In genomic region chr2:132669854-132670103, GRCh38 we compare ENCODE assay signal across 9 cellular contexts. TPM values are rescaled to one million over a fixed set of nuclear protein-coding genes. Genes with fewer than 3 reads are reported as not detected.
DNase-seq lines count a peak whose midpoint lies in the region; ATAC-seq, FAIRE-seq and TF ChIP-seq lines count a peak whose summit lies in the region.
"Had no signal": no experiment of that assay in that cellular context is flagged by ENCODE, and none has a peak within 500 bp of the region (broad histone marks: within the 10 kb centered on the region; RNA-seq: fewer than 3 reads in every experiment).

No MANE protein-coding gene starts in this region.

- H3K27ac Mint-ChIP-seq in activated T-helper 17 cell treated with anti-CD3 and anti-CD28 coated beads, Interleukin-2, amount 50 U/mL, for 72 hours, result no peak overlapping the region
- H3K27ac Mint-ChIP-seq: activated CD8-positive, alpha-beta memory T cell treated with anti-CD3 and anti-CD28 coated beads, Interleukin-2, amount 10 ng/mL, durations not matched to agents 7 days and 5 days had no signal

- TF ChIP-seq POLR2A in H54 (IDR thresholded peaks at IDR 0.05; ENCODE audit: low read depth, low read length), result no peak

- TF ChIP-seq CTCF in heart right ventricle (IDR thresholded peaks at IDR 0.05) (no peak), psoas muscle (IDR thresholded peaks at IDR 0.05) (no peak), BE2C (IDR thresholded peaks at IDR 0.05; ENCODE audit: low read depth, low read length) (no peak)

- H3K4me3 ChIP-seq in SK-N-MC (peak overlapping the region; percentile 88), heart right ventricle (peak overlapping the region; percentile 40 to 63 (median 51)), psoas muscle (peak overlapping the region; percentile 59), BE2C (ENCODE audit: low read depth, low read length) (no peak overlapping the region)

- ATAC-seq in heart right ventricle (peak in 4 of 8 donors; percentile 30 to 70 (median 36)), psoas muscle (no peak), GM21723 (IDR thresholded peaks at IDR 0.05; ENCODE audit: unreplicated experiment) (no peak), GM21717 (IDR thresholded peaks at IDR 0.05; ENCODE audit: unreplicated experiment) (no peak)
- no peak for ATAC-seq in activated T-helper 17 cell treated with anti-CD3 and anti-CD28 coated beads, Interleukin-2, amount 50 U/mL, for 72 hours (replicated peaks)
- ATAC-seq: activated CD8-positive, alpha-beta memory T cell treated with anti-CD3 and anti-CD28 coated beads, Interleukin-2, amount 10 ng/mL, durations not matched to agents 7 days and 5 days had no signal

- FAIRE-seq in H54 (lab: Jason Lieb, UNC), result no peak

- WGBS in heart right ventricle, 2 donors, result 0 to 1% methylated on average over 24 of the region's 24 CpGs
- WGBS in psoas muscle, 3 donors, result 0 to 2% (median 0%) methylated on average over 15 to 24 of the region's 24 CpGs

- peaks cover 4% of the 10 kb centered on the region for H3K9me3 Mint-ChIP-seq in activated T-helper 17 cell treated with anti-CD3 and anti-CD28 coated beads, Interleukin-2, amount 50 U/mL, for 72 hours

- peaks cover 5% of the 10 kb centered on the region for H3K4me1 Mint-ChIP-seq in activated T-helper 17 cell treated with anti-CD3 and anti-CD28 coated beads, Interleukin-2, amount 50 U/mL, for 72 hours
- H3K4me1 Mint-ChIP-seq: activated CD8-positive, alpha-beta memory T cell treated with anti-CD3 and anti-CD28 coated beads, Interleukin-2, amount 10 ng/mL, durations not matched to agents 7 days and 5 days had no signal

- no peaks in the 10 kb centered on the region for H3K9me3 ChIP-seq in SK-N-MC (ENCODE audit: low read depth, low read length)
- H3K9me3 ChIP-seq in heart right ventricle, result no peaks in the 10 kb centered on the region
- no peaks in the 10 kb centered on the region for H3K9me3 ChIP-seq in psoas muscle
- no peaks in the 10 kb centered on the region for H3K9me3 ChIP-seq in BE2C

- peak overlapping the region; percentile 74 for H3K9ac ChIP-seq in SK-N-MC (ENCODE audit: insufficient read length)

- H3K27me3 Mint-ChIP-seq in activated T-helper 17 cell treated with anti-CD3 and anti-CD28 coated beads, Interleukin-2, amount 50 U/mL, for 72 hours, result peaks cover 32% of the 10 kb centered on the region

- H3K4me3 Mint-ChIP-seq in activated T-helper 17 cell treated with anti-CD3 and anti-CD28 coated beads, Interleukin-2, amount 50 U/mL, for 72 hours, result no peak overlapping the region
- H3K4me3 Mint-ChIP-seq: activated CD8-positive, alpha-beta memory T cell treated with anti-CD3 and anti-CD28 coated beads, Interleukin-2, amount 10 ng/mL, durations not matched to agents 7 days and 5 days had no signal

- H3K27ac ChIP-seq in SK-N-MC, result no peak overlapping the region
- H3K27ac ChIP-seq in heart right ventricle, result no peak overlapping the region
- H3K27ac ChIP-seq in psoas muscle, result no peak overlapping the region

- peak; percentile 22 for DNase-seq in H54 (ENCODE audit: insufficient read length, low spot score)
- no peak for DNase-seq in SK-N-MC (ENCODE audit: low read depth, low spot score)
- no peak for DNase-seq in heart right ventricle
- DNase-seq in psoas muscle, result no peak
- no peak for DNase-seq in BE2C
- DNase-seq: activated CD8-positive, alpha-beta memory T cell treated with anti-CD3 and anti-CD28 coated beads, Interleukin-2, amount 10 ng/mL, durations not matched to agents 7 days and 5 days had no signal

- peaks cover 9 to 37% (median 24%) of the 10 kb centered on the region in 9 donors for H3K4me1 ChIP-seq in heart right ventricle
- peaks cover 6% of the 10 kb centered on the region for H3K4me1 ChIP-seq in psoas muscle
- no peaks in the 10 kb centered on the region for H3K4me1 ChIP-seq in BE2C

- intact Hi-C loops in heart right ventricle (cut with DNase I), result loop anchor here in 1 of 10 donors (10.0 kb wide), 1 partner anchor 505 kb away; no protein-coding TSS in a partner anchor
- intact Hi-C loops in psoas muscle (cut with DNase I), result no loop called here

- H3K36me3 Mint-ChIP-seq in activated T-helper 17 cell treated with anti-CD3 and anti-CD28 coated beads, Interleukin-2, amount 50 U/mL, for 72 hours (ENCODE audit: low read depth), result peaks cover 6% of the 10 kb centered on the region

- H3K27me3 ChIP-seq in heart right ventricle (peaks cover 7 to 74% (median 62%) of the 10 kb centered on the region in 7 donors), psoas muscle (ENCODE audit: insufficient read depth in 3 of 3, low read length in 2 of 3) (peaks cover 0 to 69% (median 12%) of the 10 kb centered on the region in 3 donors), BE2C (peaks cover 31% of the 10 kb centered on the region)

- H3K36me3 ChIP-seq in SK-N-MC (ENCODE audit: insufficient read depth, low read length) (peaks cover 32% of the 10 kb centered on the region), heart right ventricle (no peaks in the 10 kb centered on the region), psoas muscle (ENCODE audit: insufficient read depth in 1 of 2, low read depth in 1 of 2) (no peaks in the 10 kb centered on the region), BE2C (no peaks in the 10 kb centered on the region)

RNA-seq across cellular contexts. Expression of gene LYPD1, which starts 0.2 kb away (rescaled TPM):
- total RNA-seq in heart right ventricle, result under 1 TPM in 8 of 10 donors, not detected in 2; 0.16 to 0.72 (median 0.39) TPM
- polyA plus RNA-seq in heart right ventricle, result under 1 TPM in 1 of 2 donors, not detected in 1; 0.64 TPM
- total RNA-seq in psoas muscle, result under 1 TPM in 1 of 4 donors, not detected in 3; 0.47 TPM
- under 1 TPM in 2 of 3 donors, not detected in 1; 0.03 to 0.04 TPM for polyA plus RNA-seq in psoas muscle
- not detected for polyA plus RNA-seq in BE2C (2012; ENCODE audit: insufficient read depth, insufficient read length, low read depth)
- total RNA-seq in activated T-helper 17 cell treated with anti-CD3 and anti-CD28 coated beads, Interleukin-2, amount 50 U/mL, for 72 hours, result not detected
- total RNA-seq: activated CD8-positive, alpha-beta memory T cell treated with anti-CD3 and anti-CD28 coated beads, Interleukin-2, amount 10 ng/mL, durations not matched to agents 7 days and 5 days had no signal
